In the genomic region with DNA sequence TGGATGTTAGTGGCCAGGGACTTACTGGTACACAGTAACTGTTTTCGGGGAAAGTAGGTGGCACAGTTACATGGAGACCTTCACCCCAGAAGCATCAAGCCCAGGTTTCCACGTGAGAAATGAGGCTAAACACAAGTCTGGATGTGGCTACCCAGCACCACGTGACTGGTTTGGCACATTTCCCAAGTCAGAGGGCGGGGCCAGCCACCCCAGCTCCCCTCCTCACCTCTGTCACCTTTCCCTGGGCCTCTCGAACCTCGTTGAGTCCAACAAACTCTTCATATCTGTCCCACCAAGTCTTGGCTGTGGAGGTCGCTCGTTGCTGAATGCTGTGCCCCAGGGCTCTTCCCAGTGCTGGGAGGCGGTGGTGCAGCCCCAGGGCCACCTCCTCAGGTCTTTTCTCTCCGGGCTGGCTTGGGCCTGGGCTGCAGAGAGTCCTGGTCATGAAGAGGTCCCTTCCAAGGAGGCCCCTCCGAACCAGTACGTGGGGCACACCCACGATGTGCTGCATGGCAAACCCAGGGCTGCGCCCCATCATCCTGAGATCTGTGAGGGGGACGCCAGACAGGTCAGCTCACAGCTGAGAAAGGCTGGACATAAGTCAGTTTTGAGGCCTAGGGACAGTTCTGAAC, we compare ENCODE assay signal across 12 cellular contexts. TPM values are rescaled to one million over a fixed set of nuclear protein-coding genes. Genes with fewer than 3 reads are reported as not detected.
A peak's percentile ranks its signal among the peaks of the same experiment; 100 is the strongest.
DNase-seq lines count a peak whose midpoint lies in the region; ATAC-seq and TF ChIP-seq lines count a peak whose summit lies in the region.
"Had no signal": no experiment of that assay in that cellular context is flagged by ENCODE, and none has a peak within 500 bp of the region (broad histone marks: within the 10 kb centered on the region; RNA-seq: fewer than 3 reads in every experiment).

No MANE protein-coding gene starts in this region.

- CTCF ChIA-PET in activated CD4-positive, alpha-beta memory T cell treated with anti-CD3 and anti-CD28 coated beads for 36 hours (lab: Charles Lee) = interaction anchor here (1.3 to 9.7 kb wide), 7 partner anchors 11 to 175 kb away, joined by 5 to 290 read pairs (median 25); a partner anchor contains a TSS

- intact Hi-C loops in activated CD4-positive, alpha-beta memory T cell treated with anti-CD3 and anti-CD28 coated beads for 36 hours (cut with micrococcal nuclease) = no loop called here

- H3K9me3 ChIP-seq in Peyer's patch = no peaks in the 10 kb centered on the region

- DNase-seq in Peyer's patch (peak in 2 of 3 donors; percentile 64 to 69), epithelial cell of prostate (ENCODE audit: low read depth, low spot score) (no peak), NCI-H2227 treated with DMSO at 0.1 percent for 48 hours (lab: John Stamatoyannopoulos, UW) (no peak)
- DNase-seq in activated CD4-positive, alpha-beta memory T cell treated with anti-CD3 and anti-CD28 coated beads for 36 hours = no peak
- no peak for DNase-seq in stimulated activated naive CD8-positive, alpha-beta T cell treated with anti-CD3 and anti-CD28 coated beads, Interleukin-15, Interleukin-2, amounts not matched to agents 100 U/mL and 50 U/mL, for 24 hours
- DNase-seq: activated T-cell treated with anti-CD3 and anti-CD28 coated beads, Interleukin-2, amount 50 U/mL, for 24 hours; central memory CD4-positive, alpha-beta T cell; mesendoderm; NCI-H2029 treated with DMSO at 0.1 percent for 48 hours; T1000 had no signal

- ATAC-seq in stimulated activated naive CD8-positive, alpha-beta T cell treated with anti-CD3 and anti-CD28 coated beads, Interleukin-15, Interleukin-2, amounts not matched to agents 100 U/mL and 50 U/mL, for 24 hours = no peak
- ATAC-seq: stimulated activated effector memory CD8-positive, alpha-beta T cell treated with anti-CD3 and anti-CD28 coated beads, Interleukin-12 subunit alpha, Interleukin-12 subunit beta, amount 100 ng/mL, for 72 hours had no signal

- H3K27me3 ChIP-seq in Peyer's patch = no peaks in the 10 kb centered on the region

- H3K9me3 Mint-ChIP-seq in activated CD4-positive, alpha-beta memory T cell treated with anti-CD3 and anti-CD28 coated beads for 36 hours = no peaks in the 10 kb centered on the region
- H3K9me3 Mint-ChIP-seq: activated T-cell treated with anti-CD3 and anti-CD28 coated beads, Interleukin-2, amount 50 U/mL, for 24 hours; stimulated activated effector memory CD8-positive, alpha-beta T cell treated with anti-CD3 and anti-CD28 coated beads, Interleukin-12 subunit alpha, Interleukin-12 subunit beta, amount 100 ng/mL, for 72 hours had no signal

- peaks cover 4% of the 10 kb centered on the region for H3K36me3 Mint-ChIP-seq in activated CD4-positive, alpha-beta memory T cell treated with anti-CD3 and anti-CD28 coated beads for 36 hours

- H3K27me3 Mint-ChIP-seq in activated CD4-positive, alpha-beta memory T cell treated with anti-CD3 and anti-CD28 coated beads for 36 hours = no peaks in the 10 kb centered on the region
- H3K27me3 Mint-ChIP-seq: activated T-cell treated with anti-CD3 and anti-CD28 coated beads, Interleukin-2, amount 50 U/mL, for 24 hours had no signal

- TF ChIP-seq POLR2A in Peyer's patch (IDR thresholded peaks at IDR 0.05) = no peak

- no peak overlapping the region for H3K27ac Mint-ChIP-seq in activated CD4-positive, alpha-beta memory T cell treated with anti-CD3 and anti-CD28 coated beads for 36 hours
- H3K27ac Mint-ChIP-seq: stimulated activated effector memory CD8-positive, alpha-beta T cell treated with anti-CD3 and anti-CD28 coated beads, Interleukin-12 subunit alpha, Interleukin-12 subunit beta, amount 100 ng/mL, for 72 hours had no signal

- H3K4me1 ChIP-seq in Peyer's patch = peaks cover 5 to 50% (median 10%) of the 10 kb centered on the region in 4 donors

- no peak for TF ChIP-seq CTCF in Peyer's patch (IDR thresholded peaks at IDR 0.05)

- H3K4me3 ChIP-seq in Peyer's patch (no peak overlapping the region), skin epidermis (no peak overlapping the region)

- POLR2A ChIA-PET in activated CD4-positive, alpha-beta memory T cell treated with anti-CD3 and anti-CD28 coated beads for 36 hours (lab: Charles Lee) = no interaction called here

- peaks cover 0 to 5% (median 0%) of the 10 kb centered on the region in 3 donors for H3K36me3 ChIP-seq in Peyer's patch

- no peak overlapping the region for H3K4me3 Mint-ChIP-seq in activated CD4-positive, alpha-beta memory T cell treated with anti-CD3 and anti-CD28 coated beads for 36 hours
- H3K4me3 Mint-ChIP-seq: activated T-cell treated with anti-CD3 and anti-CD28 coated beads, Interleukin-2, amount 50 U/mL, for 24 hours; stimulated activated effector memory CD8-positive, alpha-beta T cell treated with anti-CD3 and anti-CD28 coated beads, Interleukin-12 subunit alpha, Interleukin-12 subunit beta, amount 100 ng/mL, for 72 hours had no signal

- H3K27ac ChIP-seq in Peyer's patch (peak overlapping the region in 3 of 4 donors; percentile 50 to 86 (median 77)), epithelial cell of prostate (peak overlapping the region; percentile 92), skin epidermis (peak overlapping the region in 15 of 21 experiments; percentile 8 to 98 (median 82))

- H3K4me1 Mint-ChIP-seq in activated CD4-positive, alpha-beta memory T cell treated with anti-CD3 and anti-CD28 coated beads for 36 hours (ENCODE audit: low read depth) = peaks cover 17% of the 10 kb centered on the region

RNA-seq across cellular contexts. Expression of a gene that starts 4.8 kb away (rescaled TPM):
- 100 to 1,000 TPM; 150 to 455 (median 312) TPM for total RNA-seq in Peyer's patch
- total RNA-seq in activated CD4-positive, alpha-beta memory T cell treated with anti-CD3 and anti-CD28 coated beads for 36 hours = 1 to 10 TPM; 3.2 to 3.8 TPM

RNA-seq across cellular contexts. Expression of a gene that starts 5.2 kb away (rescaled TPM):
- total RNA-seq in Peyer's patch = 10 to 100 TPM in 1 of 4 donors, 1 to 10 TPM in 3; 7.4 to 13.1 (median 9.1) TPM
- total RNA-seq in activated CD4-positive, alpha-beta memory T cell treated with anti-CD3 and anti-CD28 coated beads for 36 hours = 10 to 100 TPM; 24.3 to 24.4 TPM

RNA-seq across cellular contexts. Expression of a gene that starts 5.3 kb away (rescaled TPM):
- 100 to 1,000 TPM; 142 to 246 (median 153) TPM for total RNA-seq in Peyer's patch
- 100 to 1,000 TPM; 318 to 323 TPM for total RNA-seq in activated CD4-positive, alpha-beta memory T cell treated with anti-CD3 and anti-CD28 coated beads for 36 hours

RNA-seq across cellular contexts. Expression of a gene that starts 11.8 kb away (rescaled TPM):
- 10 to 100 TPM in 1 of 4 donors, 1 to 10 TPM in 3; 2.6 to 13.2 (median 6.0) TPM for total RNA-seq in Peyer's patch
- total RNA-seq in activated CD4-positive, alpha-beta memory T cell treated with anti-CD3 and anti-CD28 coated beads for 36 hours = 10 to 100 TPM; 13.8 to 14.5 TPM

Comparison
In these comparisons a context has a peak if more than half of its experiments do, and no peak if none do; other contexts are left out.
1. DNase-seq: peak in Peyer's patch (2 of 3); none in epithelial cell of prostate (single experiment), NCI-H2227 treated with DMSO at 0.1 percent for 48 hours (single experiment), activated CD4-positive, alpha-beta memory T cell treated with anti-CD3 and anti-CD28 coated beads for 36 hours (single experiment) and stimulated activated naive CD8-positive, alpha-beta T cell treated with anti-CD3 and anti-CD28 coated beads, Interleukin-15, Interleukin-2, amounts not matched to agents 100 U/mL and 50 U/mL, for 24 hours (single experiment).
2. RNA of a gene that starts 4.8 kb away (total RNA-seq): 150 to 455 TPM in Peyer's patch; 3.2 to 3.8 TPM in activated CD4-positive, alpha-beta memory T cell treated with anti-CD3 and anti-CD28 coated beads for 36 hours; every median in the first group is over 10 times any median in the second.
3. Peak in every context shown above with its lines, with median percentiles within 50 percentile points of each other: H3K27ac ChIP-seq.